ENCODE assay signal across 1 cellular context in genomic region chr6:558089-558488, GRCh38.
TF ChIP-seq lines count a peak whose summit lies in the region.

No MANE protein-coding gene starts in this region.

TF ChIP-seq in IMR-90, 13 proteins besides CTCF, POLR2A, EP300 and RAD21:
- no peak for TF ChIP-seq CHD1 (IDR thresholded peaks at IDR 0.05; ENCODE audit: low read depth, low read length)
- TF ChIP-seq FOS (IDR thresholded peaks at IDR 0.05; ENCODE audit: low read depth, low read length): no peak
- TF ChIP-seq BHLHE40 (IDR thresholded peaks at IDR 0.05; ENCODE audit: low read depth, low read length): no peak
